In genomic region chr4:74391890-74392478, GRCh38 we compare ENCODE assay signal across 22 cellular contexts. TPM values are rescaled to one million over a fixed set of nuclear protein-coding genes. Genes with fewer than 3 reads are reported as not detected.
"Had no signal": no experiment of that assay in that cellular context is flagged by ENCODE, and none has a peak within 500 bp of the region (broad histone marks: within the 10 kb centered on the region; RNA-seq: fewer than 3 reads in every experiment).

No MANE protein-coding gene starts in this region.

- H3K4me1 ChIP-seq: neural progenitor cell, prostate gland, right lobe of liver had no signal

- DNase-seq: activated B cell treated with CpG ODN at 0.5 μM for 24 hours; activated CD4-positive, alpha-beta memory T cell treated with anti-CD3 and anti-CD28 coated beads, Interleukin-2, amount 10 ng/mL, durations not matched to agents 7 days and 5 days; activated CD4-positive, alpha-beta T cell treated with anti-CD3 and anti-CD28 coated beads for 4 hours; activated CD8-positive, alpha-beta memory T cell treated with anti-CD3 and anti-CD28 coated beads, Interleukin-2, amount 10 ng/mL, durations not matched to agents 7 days and 5 days; activated naive CD4-positive, alpha-beta T cell; activated naive CD8-positive, alpha-beta T cell treated with anti-CD3 and anti-CD28 coated beads for 36 hours; activated T-cell treated with anti-CD3 and anti-CD28 coated beads, Interleukin-2, amount 50 U/mL, for 1 hour; amniotic stem cell; central memory CD4-positive, alpha-beta T cell; immature natural killer cell; mesendoderm; naive thymus-derived CD4-positive, alpha-beta T cell; right lobe of liver; small intestine; stimulated activated CD4-positive, alpha-beta T cell treated with anti-CD3 and anti-CD28 coated beads, Interleukin-15, amount 100 ng/mL, for 24 hours; stimulated activated CD4-positive, alpha-beta T cell treated with anti-CD3 and anti-CD28 coated beads, Interleukin-2, amount 100 ng/mL, for 48 hours; stimulated activated naive CD8-positive, alpha-beta T cell treated with anti-CD3 and anti-CD28 coated beads, Interleukin-15, amount 100 ng/mL, for 72 hours; SW 1271; T-helper 2 cell had no signal

- ATAC-seq: activated CD8-positive, alpha-beta memory T cell treated with anti-CD3 and anti-CD28 coated beads, Interleukin-2, amount 10 ng/mL, durations not matched to agents 7 days and 5 days; activated T-helper 17 cell treated with anti-CD3 and anti-CD28 coated beads, Interleukin-2, amount 50 U/mL, for 72 hours; naive thymus-derived CD4-positive, alpha-beta T cell; right lobe of liver; stimulated activated naive CD8-positive, alpha-beta T cell treated with anti-CD3 and anti-CD28 coated beads, Interleukin-15, amount 100 ng/mL, for 72 hours had no signal

- H3K27me3 ChIP-seq: neural progenitor cell, right lobe of liver had no signal

- H3K27ac ChIP-seq: neural progenitor cell, prostate gland, right lobe of liver had no signal

- H3K9me3 ChIP-seq: prostate gland, right lobe of liver had no signal

- H3K36me3 ChIP-seq: neural progenitor cell, prostate gland, right lobe of liver had no signal

- H3K4me3 ChIP-seq: neural progenitor cell, prostate gland, right lobe of liver had no signal

RNA-seq across cellular contexts. Expression of gene EREG, which starts 27.0 kb away (rescaled TPM):
- total RNA-seq: activated B cell treated with CpG ODN at 0.5 μM for 24 hours; activated CD4-positive, alpha-beta memory T cell treated with anti-CD3 and anti-CD28 coated beads, Interleukin-2, amount 10 ng/mL, durations not matched to agents 7 days and 5 days; activated CD8-positive, alpha-beta memory T cell treated with anti-CD3 and anti-CD28 coated beads, Interleukin-2, amount 10 ng/mL, durations not matched to agents 7 days and 5 days; activated naive CD8-positive, alpha-beta T cell treated with anti-CD3 and anti-CD28 coated beads for 36 hours; activated T-helper 17 cell treated with anti-CD3 and anti-CD28 coated beads, Interleukin-2, amount 50 U/mL, for 72 hours had no signal
